In genomic region chr9:92151691-92152393, GRCh38 we compare ENCODE assay signal across 9 cellular contexts. TPM values are rescaled to one million over a fixed set of nuclear protein-coding genes. Genes with fewer than 3 reads are reported as not detected.
A peak's percentile ranks its signal among the peaks of the same experiment; 100 is the strongest.
DNase-seq lines count a peak whose midpoint lies in the region; ATAC-seq, FAIRE-seq and TF ChIP-seq lines count a peak whose summit lies in the region.
"Had no signal": no experiment of that assay in that cellular context is flagged by ENCODE, and none has a peak within 500 bp of the region (broad histone marks: within the 10 kb centered on the region; RNA-seq: fewer than 3 reads in every experiment).

No MANE protein-coding gene starts in this region.

- TF ChIP-seq CTCF in Caco-2 (IDR thresholded peaks at IDR 0.05; ENCODE audit: insufficient read depth in 1 of 2, low read depth in 1 of 2, low read length in 1 of 2, severe bottlenecking in 1 of 2, unreplicated experiment in 1 of 2): no peak
- no peak for TF ChIP-seq CTCF in astrocyte (IDR thresholded peaks at IDR 0.05; ENCODE audit: insufficient read depth, low read depth, low read length)

- H2BK5ac ChIP-seq in mesenchymal stem cell (ENCODE audit: low read depth, low read length, poor library complexity, severe bottlenecking): no peak overlapping the region

- no TSS peak for BruUV-seq in Caco-2 (replicated peaks; lab: Mats Ljungman, UMichigan)

- peak overlapping the region; percentile 63 for H2AK5ac ChIP-seq in mesenchymal stem cell (ENCODE audit: low read length, severe bottlenecking)

- H3K36me3 Mint-ChIP-seq in Caco-2 (ENCODE audit: insufficient read depth, unreplicated experiment) (no peaks in the 10 kb centered on the region), astrocyte (ENCODE audit: low read depth, unreplicated experiment) (no peaks in the 10 kb centered on the region)

- in situ Hi-C loops in KBM-7 (cut with MboI; ENCODE audit: low pct_unique_long_range_greater_than_20kb, low sequenced_read_pairs): no loop called here

- 41% methylated on average over 15 of the region's 15 CpGs for WGBS in mesenchymal stem cell

- no peaks in the 10 kb centered on the region for H3K9me3 ChIP-seq in Caco-2
- no peaks in the 10 kb centered on the region for H3K9me3 ChIP-seq in astrocyte (ENCODE audit: insufficient read depth, low read depth, low read length)
- no peaks in the 10 kb centered on the region for H3K9me3 ChIP-seq in mesenchymal stem cell (ENCODE audit: control insufficient read depth, low read length)

- H3K79me1 ChIP-seq in mesenchymal stem cell (replicated peaks; ENCODE audit: low read length, poor library complexity, severe bottlenecking): peaks cover 3% of the 10 kb centered on the region

- H3K27ac Mint-ChIP-seq in Caco-2 (ENCODE audit: unreplicated experiment): peak overlapping the region; percentile 29
- peak overlapping the region; percentile 47 for H3K27ac Mint-ChIP-seq in astrocyte (ENCODE audit: unreplicated experiment)
- H3K27ac Mint-ChIP-seq: activated CD8-positive, alpha-beta T cell treated with anti-CD3 and anti-CD28 coated beads, Interleukin-2, amount 10 ng/mL, durations not matched to agents 7 days and 5 days had no signal

- H2BK15ac ChIP-seq in mesenchymal stem cell (ENCODE audit: low read depth, poor library complexity, severe bottlenecking): no peak overlapping the region

- H3K4me3 Mint-ChIP-seq in Caco-2 (ENCODE audit: unreplicated experiment) (no peak overlapping the region), astrocyte (ENCODE audit: unreplicated experiment) (no peak overlapping the region)
- H3K4me3 Mint-ChIP-seq: activated CD8-positive, alpha-beta T cell treated with anti-CD3 and anti-CD28 coated beads, Interleukin-2, amount 10 ng/mL, durations not matched to agents 7 days and 5 days had no signal

- H3K9me3 Mint-ChIP-seq in Caco-2 (ENCODE audit: unreplicated experiment) (no peaks in the 10 kb centered on the region), astrocyte (ENCODE audit: unreplicated experiment) (no peaks in the 10 kb centered on the region)

- H3K27me3 Mint-ChIP-seq in Caco-2 (ENCODE audit: insufficient read depth, unreplicated experiment): no peaks in the 10 kb centered on the region
- no peaks in the 10 kb centered on the region for H3K27me3 Mint-ChIP-seq in astrocyte (ENCODE audit: low read depth, unreplicated experiment)

- intact Hi-C loops in Caco-2 (cut with micrococcal nuclease; ENCODE audit: unreplicated experiment): no loop called here

- CTCF ChIA-PET in Caco-2 (lab: Charles Lee): no interaction called here

- H3K4me1 ChIP-seq in Caco-2: no peaks in the 10 kb centered on the region
- peaks cover 36% of the 10 kb centered on the region for H3K4me1 ChIP-seq in astrocyte (ENCODE audit: insufficient read depth, low read length)
- H3K4me1 ChIP-seq in mesenchymal stem cell (ENCODE audit: control insufficient read depth, insufficient read depth, low read depth, low read length): peaks cover 29% of the 10 kb centered on the region

- FAIRE-seq in astrocyte (lab: Jason Lieb, UNC): no peak

- no peak overlapping the region for H3K4ac ChIP-seq in mesenchymal stem cell (ENCODE audit: low read depth in 1 of 2, low read length in 2 of 2)

- H2BK12ac ChIP-seq in mesenchymal stem cell (ENCODE audit: low read length in 2 of 2): peak overlapping the region in 1 of 2 experiments; percentile 82

- DNase-seq in Caco-2 (peak; percentile 13 to 71), KBM-7 (peak; percentile 43), astrocyte (ENCODE audit: low read depth) (peak; percentile 93), mesenchymal stem cell (peak; percentile 91), iPS-NIHi7 (ENCODE audit: extremely low spot score) (no peak), putamen (ENCODE audit: low spot score) (no peak)
- DNase-seq: activated CD8-positive, alpha-beta T cell treated with anti-CD3 and anti-CD28 coated beads, Interleukin-2, amount 10 ng/mL, durations not matched to agents 7 days and 5 days had no signal

- H3K14ac ChIP-seq in mesenchymal stem cell (ENCODE audit: low read length in 2 of 2): no peak overlapping the region

- H3K4me1 Mint-ChIP-seq in Caco-2 (ENCODE audit: low read depth, unreplicated experiment) (no peaks in the 10 kb centered on the region), astrocyte (ENCODE audit: low read depth, unreplicated experiment) (peaks cover 20% of the 10 kb centered on the region)

- H4K91ac ChIP-seq in mesenchymal stem cell (ENCODE audit: low read length): peak overlapping the region; percentile 9

- H2AFZ ChIP-seq in astrocyte (ENCODE audit: low read depth, low read length): no peak overlapping the region
- no peak overlapping the region for H2AFZ ChIP-seq in mesenchymal stem cell (ENCODE audit: low read depth, low read length)

- peak overlapping the region; percentile 75 for H2BK120ac ChIP-seq in mesenchymal stem cell (ENCODE audit: low read depth, low read length)

- peak overlapping the region; percentile 65 for H3K4me2 ChIP-seq in astrocyte (ENCODE audit: low read length)
- no peak overlapping the region for H3K4me2 ChIP-seq in mesenchymal stem cell (ENCODE audit: low read length, poor library complexity, severe bottlenecking)

- no peak for ATAC-seq in GM21529 (IDR thresholded peaks at IDR 0.05; ENCODE audit: unreplicated experiment)
- no peak for ATAC-seq in GM21381 (IDR thresholded peaks at IDR 0.05; ENCODE audit: unreplicated experiment)
- ATAC-seq: activated CD8-positive, alpha-beta T cell treated with anti-CD3 and anti-CD28 coated beads, Interleukin-2, amount 10 ng/mL, durations not matched to agents 7 days and 5 days had no signal

- no peak overlapping the region for H3K23ac ChIP-seq in mesenchymal stem cell (ENCODE audit: low read length in 2 of 2)

- H3K27me3 ChIP-seq in Caco-2 (replicated peaks; ENCODE audit: control insufficient read depth, insufficient read depth, low read length): no peaks in the 10 kb centered on the region
- H3K27me3 ChIP-seq in astrocyte (ENCODE audit: insufficient read depth, low read length): no peaks in the 10 kb centered on the region
- no peaks in the 10 kb centered on the region for H3K27me3 ChIP-seq in mesenchymal stem cell (ENCODE audit: control insufficient read depth in 1 of 2, insufficient read depth in 1 of 2, low read length in 2 of 2)

- H4K20me1 ChIP-seq in astrocyte (ENCODE audit: insufficient read depth, low read length): no peaks in the 10 kb centered on the region

- no peaks in the 10 kb centered on the region for H3K79me2 ChIP-seq in astrocyte (ENCODE audit: insufficient read depth, low read length)

- H4K8ac ChIP-seq in mesenchymal stem cell (ENCODE audit: low read length): no peak overlapping the region

- POLR2A ChIA-PET in Caco-2 (lab: Charles Lee): no interaction called here

- H3K4me3 ChIP-seq in Caco-2 (ENCODE audit: low read depth, low read length): no peak overlapping the region
- H3K4me3 ChIP-seq in astrocyte (ENCODE audit: insufficient read depth, low read depth, low read length): no peak overlapping the region
- peak overlapping the region in 1 of 2 experiments; percentile 41 for H3K4me3 ChIP-seq in mesenchymal stem cell (ENCODE audit: insufficient read depth in 1 of 2, low read depth in 1 of 2, low read length in 2 of 2)

- H3K18ac ChIP-seq in mesenchymal stem cell (ENCODE audit: low read depth in 1 of 2, low read length in 2 of 2): peak overlapping the region; percentile 49 to 56

- H3K9ac ChIP-seq in astrocyte (ENCODE audit: low read length) (peak overlapping the region; percentile 79), mesenchymal stem cell (ENCODE audit: low read length) (peak overlapping the region; percentile 82)

- H3K36me3 ChIP-seq in Caco-2 (ENCODE audit: control insufficient read depth, insufficient read depth, low read length): no peaks in the 10 kb centered on the region
- no peaks in the 10 kb centered on the region for H3K36me3 ChIP-seq in astrocyte (ENCODE audit: insufficient read depth, low read length)
- H3K36me3 ChIP-seq in mesenchymal stem cell (ENCODE audit: control insufficient read depth in 1 of 2, insufficient read depth in 2 of 2, low read depth in 1 of 2, low read length in 2 of 2): peaks cover 0 to 20% of the 10 kb centered on the region in 2 experiments

- H3K27ac ChIP-seq in astrocyte (ENCODE audit: low read depth, low read length) (peak overlapping the region; percentile 92), mesenchymal stem cell (ENCODE audit: low read length, poor library complexity, severe bottlenecking) (peak overlapping the region; percentile 31)

RNA-seq across cellular contexts. Expression of gene SPTLC1, which starts 36.6 kb away (rescaled TPM):
- total RNA-seq in Caco-2 (2022) (43.6 and 46.0 TPM in 2 replicates), astrocyte (75.9 and 82.0 TPM in 2 replicates)
- polyA plus RNA-seq in mesenchymal stem cell (2013, experiment 1 of 2): 73.3 TPM
- 74.4 TPM for polyA plus RNA-seq in mesenchymal stem cell (2013, experiment 2 of 2)

Comparison
In these comparisons a context has a peak if more than half of its experiments do, and no peak if none do; other contexts are left out.
1. DNase-seq: peak in Caco-2 (2 of 2), KBM-7 (single experiment), astrocyte (single experiment) and mesenchymal stem cell (single experiment); none in iPS-NIHi7 (single experiment) and putamen (single experiment).